8 cellular contexts compared by ENCODE assay signal in genomic region chr3:95789111-95789510, GRCh38.
"Had no signal": no experiment of that assay in that cellular context is flagged by ENCODE, and none has a peak within 500 bp of the region (broad histone marks: within the 10 kb centered on the region; RNA-seq: fewer than 3 reads in every experiment).

No MANE protein-coding gene starts in this region.

- FAIRE-seq: G401.6, GM12878, GM12891, GM12892, GM18507, GM19239 had no signal

- DNase-seq: GDM1, GF-D8 had no signal

- H3K4me3 ChIP-seq: GM12878 had no signal

- ATAC-seq: GM12878 had no signal
